ENCODE assay signal across 8 cellular contexts in genomic region chr20:25862967-25863530, GRCh38.
DNase-seq lines count a peak whose midpoint lies in the region; ATAC-seq and TF ChIP-seq lines count a peak whose summit lies in the region.
"Not testable (repeated sequence)": the region's sequence is repeated elsewhere in the genome, so short reads cannot be mapped to it uniquely, and the experiment has no call there.

No MANE protein-coding gene starts in this region.

- H3K36me3 Mint-ChIP-seq in CD4-positive, alpha-beta memory T cell; activated T-helper 1 cell treated with anti-CD3 and anti-CD28 coated beads, Interleukin-12 subunit alpha, Interleukin-12 subunit beta, Interleukin-2, Interleukin-4 antibody, amounts not matched to agents 30 ng/mL and 10 ng/mL and 1 ng/mL, durations not matched to agents 14 hours and 24 hours and 36 hours (ENCODE audit: low read depth): not testable (repeated sequence)

- ATAC-seq in GM21576 (IDR thresholded peaks at IDR 0.05; ENCODE audit: unreplicated experiment) (peak; percentile 48), mucosa of descending colon (peak; percentile 65)

- CTCF ChIA-PET in CD4-positive, alpha-beta memory T cell (lab: Charles Lee; ENCODE audit: partially characterized antibody): not testable (repeated sequence)

- peaks cover 11% of the 10 kb centered on the region for H3K27me3 ChIP-seq in CD4-positive, alpha-beta memory T cell (ENCODE audit: insufficient read depth, low read length)
- H3K27me3 ChIP-seq in esophagus muscularis mucosa: peaks cover 0 to 23% (median 0%) of the 10 kb centered on the region in 4 donors

- DNase-seq in CD4-positive, alpha-beta memory T cell: peak; percentile 70 to 77 (median 75)
- DNase-seq in MV-4-11 (lab: John Stamatoyannopoulos, UW) (peak; percentile 78), SHP77 (lab: John Stamatoyannopoulos, UW) (peak; percentile 82 to 84), mucosa of descending colon (peak; percentile 83 to 93 (median 89))
- DNase-seq in activated T-helper 1 cell treated with anti-CD3 and anti-CD28 coated beads, Interleukin-12 subunit alpha, Interleukin-12 subunit beta, Interleukin-2, Interleukin-4 antibody, amounts not matched to agents 30 ng/mL and 10 ng/mL and 1 ng/mL, durations not matched to agents 14 hours and 24 hours and 36 hours (ENCODE audit: low spot score): peak; percentile 80
- DNase-seq in esophagus muscularis mucosa (ENCODE audit: extremely low spot score): not testable (repeated sequence)
- DNase-seq in stimulated activated CD8-positive, alpha-beta memory T cell treated with anti-CD3 and anti-CD28 coated beads, Interleukin-12 subunit alpha, Interleukin-12 subunit beta, amount 100 ng/mL, for 4 hours (ENCODE audit: low read depth): peak; percentile 62

- not testable (repeated sequence) for TF ChIP-seq POLR2A in esophagus muscularis mucosa (IDR thresholded peaks at IDR 0.05; ENCODE audit: low read depth)

- not testable (repeated sequence) for TF ChIP-seq EP300 in esophagus muscularis mucosa (IDR thresholded peaks at IDR 0.05)

- peaks cover 29 to 78% (median 51%) of the 10 kb centered on the region in 4 donors for H3K4me1 Mint-ChIP-seq in CD4-positive, alpha-beta memory T cell
- peaks cover 76% of the 10 kb centered on the region for H3K4me1 Mint-ChIP-seq in activated T-helper 1 cell treated with anti-CD3 and anti-CD28 coated beads, Interleukin-12 subunit alpha, Interleukin-12 subunit beta, Interleukin-2, Interleukin-4 antibody, amounts not matched to agents 30 ng/mL and 10 ng/mL and 1 ng/mL, durations not matched to agents 14 hours and 24 hours and 36 hours (ENCODE audit: low read depth)

- not testable (repeated sequence) for H3K9me3 Mint-ChIP-seq in CD4-positive, alpha-beta memory T cell; activated T-helper 1 cell treated with anti-CD3 and anti-CD28 coated beads, Interleukin-12 subunit alpha, Interleukin-12 subunit beta, Interleukin-2, Interleukin-4 antibody, amounts not matched to agents 30 ng/mL and 10 ng/mL and 1 ng/mL, durations not matched to agents 14 hours and 24 hours and 36 hours

- H3K4me3 Mint-ChIP-seq in CD4-positive, alpha-beta memory T cell: peak overlapping the region; percentile 73 to 91 (median 84)
- peak overlapping the region; percentile 76 for H3K4me3 Mint-ChIP-seq in activated T-helper 1 cell treated with anti-CD3 and anti-CD28 coated beads, Interleukin-12 subunit alpha, Interleukin-12 subunit beta, Interleukin-2, Interleukin-4 antibody, amounts not matched to agents 30 ng/mL and 10 ng/mL and 1 ng/mL, durations not matched to agents 14 hours and 24 hours and 36 hours

- intact Hi-C loops in CD4-positive, alpha-beta memory T cell (cut with micrococcal nuclease); activated T-helper 1 cell treated with anti-CD3 and anti-CD28 coated beads, Interleukin-12 subunit alpha, Interleukin-12 subunit beta, Interleukin-2, Interleukin-4 antibody, amounts not matched to agents 30 ng/mL and 10 ng/mL and 1 ng/mL, durations not matched to agents 14 hours and 24 hours and 36 hours (cut with micrococcal nuclease); esophagus muscularis mucosa (cut with DNase I); mucosa of descending colon (cut with DNase I, micrococcal nuclease): not testable (repeated sequence)

- POLR2A ChIA-PET in CD4-positive, alpha-beta memory T cell (lab: Charles Lee; ENCODE audit: partially characterized antibody): not testable (repeated sequence)

- peak in 2 of 3 experiments; percentile 16 to 29 for TF ChIP-seq CTCF in esophagus muscularis mucosa (IDR thresholded peaks at IDR 0.05)
- not testable (repeated sequence) for TF ChIP-seq CTCF in mucosa of descending colon (IDR thresholded peaks at IDR 0.05)

- H3K27ac ChIP-seq in CD4-positive, alpha-beta memory T cell (ENCODE audit: low read depth, low read length): not testable (repeated sequence)
- peak overlapping the region; percentile 18 to 59 (median 36) for H3K27ac ChIP-seq in esophagus muscularis mucosa (replicated peaks in 1 of 4)

- not testable (repeated sequence) for H3K36me3 ChIP-seq in CD4-positive, alpha-beta memory T cell (ENCODE audit: insufficient read depth, low read length); esophagus muscularis mucosa; mucosa of descending colon (ENCODE audit: low read depth)

- H3K4me1 ChIP-seq in CD4-positive, alpha-beta memory T cell (ENCODE audit: insufficient read depth, low read length): peaks cover 50% of the 10 kb centered on the region
- peaks cover 46 to 85% (median 78%) of the 10 kb centered on the region in 4 donors for H3K4me1 ChIP-seq in esophagus muscularis mucosa
- peaks cover 23% of the 10 kb centered on the region for H3K4me1 ChIP-seq in mucosa of descending colon (ENCODE audit: low read depth)

- H3K9me3 ChIP-seq in CD4-positive, alpha-beta memory T cell (ENCODE audit: control insufficient read depth in 1 of 2, low read length in 2 of 2); esophagus muscularis mucosa; mucosa of descending colon: not testable (repeated sequence)

- H3K27me3 Mint-ChIP-seq in CD4-positive, alpha-beta memory T cell: peaks cover 56 to 57% of the 10 kb centered on the region in 2 donors
- peaks cover 70% of the 10 kb centered on the region for H3K27me3 Mint-ChIP-seq in activated T-helper 1 cell treated with anti-CD3 and anti-CD28 coated beads, Interleukin-12 subunit alpha, Interleukin-12 subunit beta, Interleukin-2, Interleukin-4 antibody, amounts not matched to agents 30 ng/mL and 10 ng/mL and 1 ng/mL, durations not matched to agents 14 hours and 24 hours and 36 hours (ENCODE audit: insufficient read depth)

- peak overlapping the region in 2 of 7 donors; percentile 42 to 48 for H3K27ac Mint-ChIP-seq in CD4-positive, alpha-beta memory T cell
- not testable (repeated sequence) for H3K27ac Mint-ChIP-seq in activated T-helper 1 cell treated with anti-CD3 and anti-CD28 coated beads, Interleukin-12 subunit alpha, Interleukin-12 subunit beta, Interleukin-2, Interleukin-4 antibody, amounts not matched to agents 30 ng/mL and 10 ng/mL and 1 ng/mL, durations not matched to agents 14 hours and 24 hours and 36 hours

- H3K4me3 ChIP-seq in CD4-positive, alpha-beta memory T cell (ENCODE audit: low read length in 2 of 2): peak overlapping the region in 1 of 2 donors; percentile 34
- H3K4me3 ChIP-seq in esophagus muscularis mucosa: peak overlapping the region; percentile 51 to 66 (median 58)
- H3K4me3 ChIP-seq in mucosa of descending colon: not testable (repeated sequence)

- WGBS in esophagus muscularis mucosa: 0% methylated on average over 6 of the region's 53 CpGs
